ENCODE assay signal across 19 cellular contexts in the genomic region with DNA sequence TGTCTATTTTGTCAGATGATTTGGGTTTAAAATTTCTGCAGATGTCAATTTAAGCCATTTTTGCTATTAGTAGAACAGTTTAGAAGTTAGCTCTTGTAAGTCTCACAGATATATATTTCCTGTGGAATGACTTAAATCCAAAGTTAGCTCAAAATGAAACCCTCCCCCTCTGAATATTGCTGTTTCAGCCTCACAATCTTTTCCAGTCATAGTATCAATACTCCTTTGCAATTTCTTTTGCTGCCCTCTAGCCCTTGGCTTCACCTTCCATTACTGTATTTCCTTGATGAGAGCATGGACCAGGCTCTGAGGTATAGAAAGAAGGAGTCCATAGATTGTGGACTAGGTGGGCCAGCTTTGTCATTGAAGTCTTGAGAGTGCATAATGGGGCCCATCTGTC.
A peak's percentile ranks its signal among the peaks of the same experiment; 100 is the strongest.
DNase-seq lines count a peak whose midpoint lies in the region; ATAC-seq and FAIRE-seq lines count a peak whose summit lies in the region.
"Had no signal": no experiment of that assay in that cellular context is flagged by ENCODE, and none has a peak within 500 bp of the region (broad histone marks: within the 10 kb centered on the region; RNA-seq: fewer than 3 reads in every experiment).

No MANE protein-coding gene starts in this region.

- peak; percentile 8 for FAIRE-seq in GM19239 (lab: Jason Lieb, UNC)
- FAIRE-seq: GM18507, H54 had no signal

- H3K9me2 ChIP-seq in Karpas-422 (replicated peaks; ENCODE audit: insufficient read depth, low read length): no peaks in the 10 kb centered on the region

- no peak overlapping the region for H3K9ac ChIP-seq in Karpas-422 (ENCODE audit: low read length)

- H3K27ac ChIP-seq in Karpas-422 (ENCODE audit: low read length): peak overlapping the region; percentile 75

- H3K4me1 Mint-ChIP-seq in memory B cell: peaks cover 8% of the 10 kb centered on the region
- H3K4me1 Mint-ChIP-seq in stimulated activated effector memory CD8-positive, alpha-beta T cell treated with anti-CD3 and anti-CD28 coated beads, Interleukin-12 subunit alpha, Interleukin-12 subunit beta, amount 100 ng/mL, for 72 hours: peaks cover 20% of the 10 kb centered on the region

- peak overlapping the region; percentile 45 for H3K27ac Mint-ChIP-seq in memory B cell
- H3K27ac Mint-ChIP-seq in stimulated activated effector memory CD8-positive, alpha-beta T cell treated with anti-CD3 and anti-CD28 coated beads, Interleukin-12 subunit alpha, Interleukin-12 subunit beta, amount 100 ng/mL, for 72 hours: no peak overlapping the region
- H3K27ac Mint-ChIP-seq: CD8-positive, alpha-beta memory T cell; GM23338 had no signal

- peaks cover 11% of the 10 kb centered on the region; the same call in 1 of the 2 replicates for H3K79me2 ChIP-seq in Karpas-422 (ENCODE audit: low read length)

- DNase-seq in GM19239 (ENCODE audit: insufficient read length, low spot score) (no peak), Karpas-422 (no peak), memory B cell (ENCODE audit: low spot score in 2 of 2) (no peak), HUDEP-2 (lab: John Stamatoyannopoulos, UW; ENCODE audit: unreplicated experiment in 76 of 76) (no peak)
- DNase-seq in stimulated activated effector memory CD8-positive, alpha-beta T cell treated with anti-CD3 and anti-CD28 coated beads, Interleukin-12 subunit alpha, Interleukin-12 subunit beta, amount 100 ng/mL, for 72 hours (ENCODE audit: low spot score in 2 of 2): no peak
- DNase-seq: ACHN; BE2C; C1 segment of cervical spinal cord; CD4-positive, CD25-positive, alpha-beta regulatory T cell; CD8-positive, alpha-beta memory T cell; COR-L47; DMS153; DMS79; GDM1; HCEC 1CT had no signal

- no peak overlapping the region for H2AFZ ChIP-seq in Karpas-422 (ENCODE audit: low read length)
- H2AFZ ChIP-seq: GM23338 had no signal

- peaks cover 19% of the 10 kb centered on the region; the same call in 1 of the 2 replicates for H3K9me3 ChIP-seq in Karpas-422 (ENCODE audit: low read length)
- H3K9me3 ChIP-seq: BE2C had no signal

- no peaks in the 10 kb centered on the region for H3K27me3 Mint-ChIP-seq in memory B cell
- H3K27me3 Mint-ChIP-seq: CD4-positive, CD25-positive, alpha-beta regulatory T cell; CD8-positive, alpha-beta memory T cell had no signal

- peaks cover 12% of the 10 kb centered on the region; the same call in 1 of the 2 replicates for H3K36me3 ChIP-seq in Karpas-422 (ENCODE audit: insufficient read depth, low read length)
- H3K36me3 ChIP-seq: BE2C had no signal

- H3K36me3 Mint-ChIP-seq in memory B cell: peaks cover 16% of the 10 kb centered on the region
- H3K36me3 Mint-ChIP-seq in stimulated activated effector memory CD8-positive, alpha-beta T cell treated with anti-CD3 and anti-CD28 coated beads, Interleukin-12 subunit alpha, Interleukin-12 subunit beta, amount 100 ng/mL, for 72 hours: no peaks in the 10 kb centered on the region

- no peaks in the 10 kb centered on the region for H4K20me1 ChIP-seq in Karpas-422 (ENCODE audit: insufficient read depth, low read depth, low read length)

- peaks cover 9% of the 10 kb centered on the region for H3K9me3 Mint-ChIP-seq in memory B cell
- H3K9me3 Mint-ChIP-seq in stimulated activated effector memory CD8-positive, alpha-beta T cell treated with anti-CD3 and anti-CD28 coated beads, Interleukin-12 subunit alpha, Interleukin-12 subunit beta, amount 100 ng/mL, for 72 hours: peaks cover 10% of the 10 kb centered on the region

- peak overlapping the region; percentile 47 for H3K4me2 ChIP-seq in Karpas-422 (ENCODE audit: low read depth, low read length, poor library complexity, severe bottlenecking)
- H3K4me2 ChIP-seq: GM23338 had no signal

- ATAC-seq in memory B cell (ENCODE audit: low read depth) (no peak), HG03378 (IDR thresholded peaks at IDR 0.05; ENCODE audit: unreplicated experiment) (no peak)
- peak; percentile 65 for ATAC-seq in stimulated activated effector memory CD8-positive, alpha-beta T cell treated with anti-CD3 and anti-CD28 coated beads, Interleukin-12 subunit alpha, Interleukin-12 subunit beta, amount 100 ng/mL, for 72 hours
- ATAC-seq: GM23338 had no signal

- H3K4me1 ChIP-seq in Karpas-422 (ENCODE audit: low read length): peaks cover 29% of the 10 kb centered on the region
- H3K4me1 ChIP-seq: BE2C had no signal

- no peak overlapping the region for H3K4me3 ChIP-seq in Karpas-422 (ENCODE audit: low read length)
- H3K4me3 ChIP-seq: GM23338 had no signal

- H3K27me3 ChIP-seq in Karpas-422 (ENCODE audit: low read length): no peaks in the 10 kb centered on the region
- H3K27me3 ChIP-seq: BE2C had no signal

- H3K4me3 Mint-ChIP-seq in memory B cell: no peak overlapping the region
- no peak overlapping the region for H3K4me3 Mint-ChIP-seq in stimulated activated effector memory CD8-positive, alpha-beta T cell treated with anti-CD3 and anti-CD28 coated beads, Interleukin-12 subunit alpha, Interleukin-12 subunit beta, amount 100 ng/mL, for 72 hours
- H3K4me3 Mint-ChIP-seq: CD4-positive, CD25-positive, alpha-beta regulatory T cell; CD8-positive, alpha-beta memory T cell; GM23338 had no signal
